In the genomic region with DNA sequence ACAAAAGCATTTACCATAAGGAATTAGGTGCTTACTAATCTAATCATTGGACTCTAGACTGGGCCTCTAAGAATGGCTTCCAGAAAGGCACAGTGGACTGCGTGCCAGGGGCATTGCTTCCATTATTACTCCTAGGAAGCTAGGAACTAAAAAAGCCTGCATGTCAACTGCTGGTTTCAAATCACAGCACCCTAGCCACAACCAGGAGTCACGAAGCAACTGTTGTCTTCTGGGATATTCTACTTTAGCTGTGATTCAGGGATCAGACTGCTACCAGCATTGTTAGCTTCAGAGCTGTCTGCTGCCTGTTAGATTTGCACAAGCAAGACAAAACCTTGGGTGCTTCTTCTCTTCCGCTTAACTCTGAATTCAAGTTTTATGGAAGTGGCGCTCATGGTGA, we compare ENCODE assay signal across 27 cellular contexts. TPM values are rescaled to one million over a fixed set of nuclear protein-coding genes. Genes with fewer than 3 reads are reported as not detected.
"Had no signal": no experiment of that assay in that cellular context is flagged by ENCODE, and none has a peak within 500 bp of the region (broad histone marks: within the 10 kb centered on the region; RNA-seq: fewer than 3 reads in every experiment).

No MANE protein-coding gene starts in this region.

- FAIRE-seq: pancreas, small intestine, urothelium cell line had no signal

- H3K4me1 ChIP-seq: pancreas, prostate gland, spleen, suprapubic skin, tibial artery, upper lobe of right lung had no signal

- H3K27ac ChIP-seq: hepatocyte, left ventricle myocardium inferior, pancreas, prostate gland, spleen, suprapubic skin, thoracic aorta, tibial artery, upper lobe of right lung had no signal

- H3K9me3 ChIP-seq: left ventricle myocardium inferior, mucosa of descending colon, pancreas, prostate gland, spleen, suprapubic skin, thoracic aorta, tibial artery, upper lobe of right lung had no signal

- H3K27me3 ChIP-seq: hepatocyte, pancreas, spleen, suprapubic skin, tibial artery, upper lobe of right lung had no signal

- H3K4me3 ChIP-seq: hepatocyte, left ventricle myocardium inferior, lung, mucosa of descending colon, pancreas, prostate gland, spleen, suprapubic skin, thoracic aorta, tibial artery, upper lobe of right lung had no signal

- H2AFZ ChIP-seq: hepatocyte had no signal

- DNase-seq: islet precursor cell; left ventricle myocardium inferior; midbrain; mucosa of descending colon; naive B cell; natural killer cell; nephron progenitor cell; nucleus accumbens; pancreas; posterior cingulate gyrus; retina; right cardiac atrium; small intestine; spleen; stimulated activated CD4-positive, alpha-beta T cell treated with anti-CD3 and anti-CD28 coated beads, Interleukin-4, amount 100 ng/mL, for 24 hours; stimulated activated naive CD4-positive, alpha-beta T cell; tibial artery; trophoblast cell; upper lobe of right lung had no signal

- ATAC-seq: mucosa of descending colon; natural killer cell; pancreas; right cardiac atrium; sciatic nerve; stimulated activated effector memory CD8-positive, alpha-beta T cell treated with anti-CD3 and anti-CD28 coated beads, Interleukin-12 subunit alpha, Interleukin-12 subunit beta, amount 100 ng/mL, for 72 hours; upper lobe of right lung had no signal

- H3K79me2 ChIP-seq: hepatocyte had no signal

- H3K4me2 ChIP-seq: hepatocyte had no signal

- H3K36me3 ChIP-seq: left ventricle myocardium inferior, pancreas, prostate gland, spleen, suprapubic skin, thoracic aorta, tibial artery, upper lobe of right lung had no signal

RNA-seq across cellular contexts. Expression of a gene that starts 38.3 kb away (rescaled TPM):
- polyA plus RNA-seq: hepatocyte had no signal
